ENCODE assay signal across 26 cellular contexts in the genomic region with DNA sequence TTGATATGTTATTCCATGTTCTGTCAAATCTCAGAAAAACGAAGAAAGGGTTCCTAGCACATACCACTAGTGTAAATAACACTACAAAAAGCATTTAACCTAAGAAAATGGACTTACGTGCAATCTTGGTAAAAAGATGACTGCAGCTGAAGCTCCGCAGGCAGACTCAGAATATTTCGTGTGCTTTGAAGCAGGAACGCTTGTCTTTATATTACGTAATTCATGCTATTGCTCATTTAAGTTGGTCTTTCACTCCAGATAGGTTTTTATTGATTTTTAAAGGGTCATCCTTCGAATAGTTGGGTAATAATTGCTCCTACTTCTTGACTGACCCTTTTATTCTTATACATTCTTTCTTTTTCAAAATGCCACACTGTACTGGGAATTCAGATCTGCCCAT. TPM values are rescaled to one million over a fixed set of nuclear protein-coding genes. Genes with fewer than 3 reads are reported as not detected.
DNase-seq lines count a peak whose midpoint lies in the region; ATAC-seq, FAIRE-seq and TF ChIP-seq lines count a peak whose summit lies in the region.
"Had no signal": no experiment of that assay in that cellular context is flagged by ENCODE, and none has a peak within 500 bp of the region (broad histone marks: within the 10 kb centered on the region; RNA-seq: fewer than 3 reads in every experiment).

No MANE protein-coding gene starts in this region.

- H3K36me3 ChIP-seq in HepG2 (replicated peaks in 1 of 2; ENCODE audit: control insufficient read depth in 1 of 2, insufficient read depth in 2 of 2, low read length in 2 of 2) (peaks cover 1 to 19% of the 10 kb centered on the region in 2 experiments; a peak in 3 of 5 replicates), right lobe of liver (peaks cover 0 to 25% (median 7%) of the 10 kb centered on the region in 4 donors), IMR-90 (ENCODE audit: control insufficient read depth, insufficient read depth, low read length) (peaks cover 19% of the 10 kb centered on the region), K562 (ENCODE audit: control insufficient read depth, insufficient read depth, low read length) (peaks cover 10% of the 10 kb centered on the region; the same call in 1 of the 3 replicates), ascending aorta (peaks cover 14 to 23% of the 10 kb centered on the region in 2 donors), stomach (peaks cover 11 to 45% (median 40%) of the 10 kb centered on the region in 4 donors), Caco-2 (ENCODE audit: control insufficient read depth, insufficient read depth, low read length) (no peaks in the 10 kb centered on the region; the same call in none of the 2 replicates)

- FAIRE-seq in HepG2 (lab: Jason Lieb, UNC), result no peak
- FAIRE-seq in K562 (lab: Jason Lieb, UNC), result no peak
- FAIRE-seq: A204.1, D721Med, GM12878, GM12892, GM18507 had no signal

- no peak overlapping the region for H4K8ac ChIP-seq in IMR-90 (ENCODE audit: low read depth in 2 of 2, low read length in 2 of 2)

- intact Hi-C loops in HepG2 (cut with micrococcal nuclease; ENCODE audit: unreplicated experiment), result no loop called here
- intact Hi-C loops in right lobe of liver (cut with DNase I), result no loop called here
- intact Hi-C loops in IMR-90 (cut with micrococcal nuclease), result no loop called here
- intact Hi-C loops in K562 (cut with micrococcal nuclease), result no loop called here
- intact Hi-C loops in ascending aorta (cut with DNase I), result no loop called here
- intact Hi-C loops in stomach (cut with DNase I; ENCODE audit: low total_unique reads), result no loop called here
- intact Hi-C loops in Caco-2 (cut with micrococcal nuclease; ENCODE audit: unreplicated experiment), result no loop called here

- no peak overlapping the region for H2BK15ac ChIP-seq in IMR-90 (ENCODE audit: low read depth, low read length)

- H3K4me1 ChIP-seq in HepG2 (ENCODE audit: insufficient read depth, low read length) (no peaks in the 10 kb centered on the region), right lobe of liver (no peaks in the 10 kb centered on the region), IMR-90 (ENCODE audit: control insufficient read depth, insufficient read depth, low read length) (no peaks in the 10 kb centered on the region), K562 (replicated peaks in 1 of 2; ENCODE audit: control insufficient read depth in 2 of 2, insufficient read depth in 2 of 2, low read length in 2 of 2) (no peaks in the 10 kb centered on the region; a peak in 1 of 5 replicates), ascending aorta (no peaks in the 10 kb centered on the region), stomach (peaks cover 0 to 5% (median 0%) of the 10 kb centered on the region in 4 donors), Caco-2 (no peaks in the 10 kb centered on the region)
- H3K4me1 ChIP-seq: BE2C had no signal

- H3K23ac ChIP-seq in IMR-90 (ENCODE audit: low read depth, low read length), result no peak overlapping the region

- no peak overlapping the region for H4K5ac ChIP-seq in IMR-90 (ENCODE audit: low read depth, low read length)

- H3K9me1 ChIP-seq in IMR-90 (ENCODE audit: insufficient read depth, low read length) (no peaks in the 10 kb centered on the region; the same call in 1 of the 2 replicates), K562 (ENCODE audit: control insufficient read depth, insufficient read depth, low read length) (no peaks in the 10 kb centered on the region)

- H2BK20ac ChIP-seq in IMR-90 (ENCODE audit: low read depth, low read length), result no peak overlapping the region

- no peak overlapping the region for H3K4ac ChIP-seq in IMR-90 (ENCODE audit: low read depth, low read length)

- POLR2A ChIA-PET in HepG2 (lab: Yijun Ruan, JAX), result no interaction called here
- POLR2A ChIA-PET in IMR-90 (lab: Charles Lee; ENCODE audit: unreplicated experiment), result no interaction called here
- POLR2A ChIA-PET in K562 (lab: Yijun Ruan, JAX), result interaction anchor here (1.2 kb wide), 1 partner anchor 8 kb away, joined by 3 read pairs; no protein-coding TSS in a partner anchor
- POLR2A ChIA-PET in Caco-2 (lab: Charles Lee), result no interaction called here

- H4K91ac ChIP-seq in IMR-90 (ENCODE audit: insufficient read depth, low read depth, low read length), result no peak overlapping the region

- H3K18ac ChIP-seq in IMR-90 (ENCODE audit: low read depth, low read length), result no peak overlapping the region

- CTCF ChIA-PET in HepG2 (lab: Yijun Ruan, JAX; ENCODE audit: low intra/inter-chr PET ratio, low total read pairs) (no interaction called here), IMR-90 (lab: Yijun Ruan, JAX) (no interaction called here), K562 (lab: Yijun Ruan, JAX; ENCODE audit: low intra/inter-chr PET ratio) (no interaction called here), Caco-2 (lab: Charles Lee) (no interaction called here)

- no peaks in the 10 kb centered on the region for H4K20me1 ChIP-seq in HepG2 (ENCODE audit: insufficient read depth, low read length)
- H4K20me1 ChIP-seq in IMR-90 (ENCODE audit: insufficient read depth, low read length), result no peaks in the 10 kb centered on the region
- H4K20me1 ChIP-seq in K562 (replicated peaks; ENCODE audit: control insufficient read depth, insufficient read depth, low read length), result no peaks in the 10 kb centered on the region
- H4K20me1 ChIP-seq: BLaER1 had no signal

- TF ChIP-seq CTCF in HepG2 (CRISPR knock-in tag; IDR thresholded peaks at IDR 0.05) (no peak), right lobe of liver (IDR thresholded peaks at IDR 0.05) (no peak), IMR-90 (conservative IDR thresholded peaks at IDR 0.05; ENCODE audit: low read depth, low read length) (no peak), K562 (IDR thresholded peaks at IDR 0.05 in 2 of 3, conservative IDR thresholded peaks at IDR 0.05 in 1 of 3; ENCODE audit: insufficient read depth in 2 of 3, low read depth in 1 of 3, low read length in 3 of 3) (no peak), ascending aorta (IDR thresholded peaks at IDR 0.05) (no peak), stomach (IDR thresholded peaks at IDR 0.05) (no peak), Caco-2 (IDR thresholded peaks at IDR 0.05; ENCODE audit: insufficient read depth in 1 of 2, low read depth in 1 of 2, low read length in 1 of 2, severe bottlenecking in 1 of 2, unreplicated experiment in 1 of 2) (no peak)

- H2AK5ac ChIP-seq in IMR-90 (ENCODE audit: low read depth, low read length), result no peak overlapping the region

- TF ChIP-seq EP300 in HepG2 (IDR thresholded peaks at IDR 0.05; ENCODE audit: low read depth in 2 of 2, low read length in 2 of 2), result no peak
- no peak for TF ChIP-seq EP300 in HepG2 (CRISPR knock-in tag; IDR thresholded peaks at IDR 0.05; ENCODE audit: borderline replicate concordance)
- no peak for TF ChIP-seq EP300 in K562 (IDR thresholded peaks at IDR 0.05; ENCODE audit: low read length)
- no peak for TF ChIP-seq EP300 in stomach (IDR thresholded peaks at IDR 0.05)

- no peak overlapping the region for H2BK5ac ChIP-seq in IMR-90 (ENCODE audit: low read depth, low read length, poor library complexity, severe bottlenecking)

- no peak overlapping the region for H2BK120ac ChIP-seq in IMR-90 (ENCODE audit: low read depth, low read length)

- ATAC-seq in HepG2, result no peak
- no peak for ATAC-seq in right lobe of liver
- ATAC-seq in IMR-90 (ENCODE audit: low read depth), result no peak
- ATAC-seq in K562, result no peak
- ATAC-seq: GM12878 had no signal

- H3K27me3 ChIP-seq in HepG2 (ENCODE audit: control insufficient read depth in 1 of 2, insufficient read depth in 2 of 2, low read length in 2 of 2) (no peaks in the 10 kb centered on the region), right lobe of liver (no peaks in the 10 kb centered on the region), IMR-90 (ENCODE audit: control insufficient read depth, insufficient read depth, low read length) (no peaks in the 10 kb centered on the region), K562 (ENCODE audit: control insufficient read depth in 2 of 2, insufficient read depth in 2 of 2, low read length in 2 of 2) (no peaks in the 10 kb centered on the region), ascending aorta (no peaks in the 10 kb centered on the region), stomach (no peaks in the 10 kb centered on the region), Caco-2 (replicated peaks; ENCODE audit: control insufficient read depth, insufficient read depth, low read length) (no peaks in the 10 kb centered on the region)
- H3K27me3 ChIP-seq: BE2C, BLaER1 had no signal

- TF ChIP-seq RAD21 in HepG2 (CRISPR knock-in tag; IDR thresholded peaks at IDR 0.05), result no peak
- TF ChIP-seq RAD21 in IMR-90 (IDR thresholded peaks at IDR 0.05; ENCODE audit: low read length), result no peak
- no peak for TF ChIP-seq RAD21 in K562 (CRISPR knock-in tag; conservative IDR thresholded peaks at IDR 0.05 in 1 of 2, IDR thresholded peaks at IDR 0.05 in 1 of 2)

- H3K56ac ChIP-seq in IMR-90 (ENCODE audit: extremely low read depth, insufficient read depth, low read length), result no peak overlapping the region

- H2AFZ ChIP-seq in HepG2 (ENCODE audit: low read length) (no peak overlapping the region), IMR-90 (replicated peaks; ENCODE audit: low read length, poor library complexity) (no peak overlapping the region), K562 (ENCODE audit: low read depth, low read length) (no peak overlapping the region)

- BruUV-seq in HepG2 (replicated peaks; lab: Mats Ljungman, UMichigan) (no TSS peak), IMR-90 (replicated peaks; lab: Mats Ljungman, UMichigan) (no TSS peak), K562 (replicated peaks; lab: Mats Ljungman, UMichigan) (no TSS peak), Caco-2 (replicated peaks; lab: Mats Ljungman, UMichigan) (no TSS peak)

- no peaks in the 10 kb centered on the region for H3K79me2 ChIP-seq in HepG2 (ENCODE audit: insufficient read depth, low read length)
- no peaks in the 10 kb centered on the region for H3K79me2 ChIP-seq in K562 (ENCODE audit: control insufficient read depth, insufficient read depth, low read length)

- dilution Hi-C loops in IMR-90 (cut with HindIII; ENCODE audit: low sequenced_read_pairs, unreplicated experiment), result no loop called here

- H3K27me3 Mint-ChIP-seq in Caco-2 (ENCODE audit: insufficient read depth, unreplicated experiment), result no peaks in the 10 kb centered on the region
- H3K27me3 Mint-ChIP-seq: CD4-positive, alpha-beta memory T cell; CD4-positive, CD25-positive, alpha-beta regulatory T cell; CD8-positive, alpha-beta memory T cell had no signal

- no peak overlapping the region for H3K27ac ChIP-seq in HepG2 (ENCODE audit: extremely low read length, insufficient read depth, low read length)
- H3K27ac ChIP-seq in right lobe of liver, result no peak overlapping the region
- no peak overlapping the region for H3K27ac ChIP-seq in IMR-90 (ENCODE audit: insufficient read depth, low read length)
- H3K27ac ChIP-seq in K562 (ENCODE audit: extremely low read depth, low read depth, low read length), result no peak overlapping the region
- no peak overlapping the region for H3K27ac ChIP-seq in ascending aorta
- H3K27ac ChIP-seq in stomach, result no peak overlapping the region
- H3K27ac ChIP-seq: BLaER1 had no signal

- no peak overlapping the region for H3K4me3 Mint-ChIP-seq in Caco-2 (ENCODE audit: unreplicated experiment)
- H3K4me3 Mint-ChIP-seq: CD14-positive monocyte; CD4-positive, alpha-beta memory T cell; CD4-positive, CD25-positive, alpha-beta regulatory T cell; CD8-positive, alpha-beta memory T cell had no signal

- H3K4me3 ChIP-seq in HepG2 (replicated peaks in 1 of 3; ENCODE audit: insufficient read depth in 1 of 3, low read depth in 2 of 3, low read length in 3 of 3) (no peak overlapping the region), right lobe of liver (no peak overlapping the region), IMR-90 (ENCODE audit: insufficient read depth, low read depth, low read length) (no peak overlapping the region), K562 (no peak overlapping the region), ascending aorta (no peak overlapping the region), stomach (no peak overlapping the region), Caco-2 (ENCODE audit: low read depth, low read length) (no peak overlapping the region)
- H3K4me3 ChIP-seq: BLaER1, GM12878 had no signal

- 75% methylated on average over 7 of the region's 7 CpGs for WGBS in HepG2 (ENCODE audit: low lambda C conversion rate)
- WGBS in right lobe of liver (ENCODE audit: insufficient coverage, low coverage, low lambda C conversion rate, missing lambda C conversion rate), result 79% methylated on average over 7 of the region's 7 CpGs
- WGBS in IMR-90 (ENCODE audit: extremely low coverage in 2 of 2, insufficient read length in 1 of 2), 2 experiments, result 80% methylated on average over 2 of the region's 7 CpGs; no CpG with 5 or more reads in 1 of the 2 experiments
- 76% methylated on average over 7 of the region's 7 CpGs for WGBS in K562 (ENCODE audit: insufficient coverage, low coverage, missing lambda C conversion rate)
- WGBS in stomach, 5 donors, result 84 to 92% (median 91%) methylated on average over 7 of the region's 7 CpGs

- no peak overlapping the region for H3K27ac Mint-ChIP-seq in Caco-2 (ENCODE audit: unreplicated experiment)
- H3K27ac Mint-ChIP-seq: CD14-positive monocyte had no signal

- H3K9me3 ChIP-seq in HepG2 (ENCODE audit: low read length) (no peaks in the 10 kb centered on the region), right lobe of liver (no peaks in the 10 kb centered on the region), IMR-90 (ENCODE audit: control insufficient read depth, insufficient read depth, low read length) (no peaks in the 10 kb centered on the region), K562 (replicated peaks; ENCODE audit: control insufficient read depth, insufficient read depth, low read depth, low read length) (no peaks in the 10 kb centered on the region), ascending aorta (no peaks in the 10 kb centered on the region), stomach (no peaks in the 10 kb centered on the region), Caco-2 (no peaks in the 10 kb centered on the region)
- H3K9me3 ChIP-seq: BE2C, BLaER1 had no signal

- no peak for DNase-seq in HepG2 (ENCODE audit: low spot score)
- DNase-seq in right lobe of liver, result no peak
- no peak for DNase-seq in IMR-90
- DNase-seq in K562 (ENCODE audit: extremely low read depth in 1 of 4, low spot score in 3 of 4), result no peak
- DNase-seq in ascending aorta (ENCODE audit: low spot score in 2 of 2), result no peak
- no peak for DNase-seq in stomach
- no peak for DNase-seq in Caco-2
- DNase-seq: 8988T; ACHN; BE2C; C1 segment of cervical spinal cord; Calu3; CD4-positive, alpha-beta memory T cell; CD4-positive, CD25-positive, alpha-beta regulatory T cell; CD8-positive, alpha-beta memory T cell; COR-L47; DND-41; EL; GDM1 had no signal

- no peaks in the 10 kb centered on the region for H3K79me1 ChIP-seq in IMR-90 (ENCODE audit: low read depth in 1 of 2, low read length in 2 of 2)

- no peaks in the 10 kb centered on the region for H3K9me3 Mint-ChIP-seq in Caco-2 (ENCODE audit: unreplicated experiment)
- H3K9me3 Mint-ChIP-seq: CD14-positive monocyte; CD4-positive, alpha-beta memory T cell; CD4-positive, CD25-positive, alpha-beta regulatory T cell; CD8-positive, alpha-beta memory T cell had no signal

- H3K14ac ChIP-seq in IMR-90 (replicated peaks; ENCODE audit: low read depth, low read length), result no peak overlapping the region

- peaks cover 12% of the 10 kb centered on the region for H3K36me3 Mint-ChIP-seq in Caco-2 (ENCODE audit: insufficient read depth, unreplicated experiment)

- H3K4me1 Mint-ChIP-seq in Caco-2 (ENCODE audit: low read depth, unreplicated experiment), result no peaks in the 10 kb centered on the region
- H3K4me1 Mint-ChIP-seq: CD14-positive monocyte; CD4-positive, alpha-beta memory T cell; CD8-positive, alpha-beta memory T cell had no signal

- TF ChIP-seq POLR2A in HepG2 (IDR thresholded peaks at IDR 0.05; ENCODE audit: insufficient read depth in 1 of 2, low read depth in 2 of 2, low read length in 2 of 2) (no peak), right lobe of liver (IDR thresholded peaks at IDR 0.05) (no peak), IMR-90 (IDR thresholded peaks at IDR 0.05; ENCODE audit: low read depth, low read length) (no peak), K562 (conservative IDR thresholded peaks at IDR 0.05) (no peak), stomach (IDR thresholded peaks at IDR 0.05) (no peak)

- in situ Hi-C loops in HepG2 (cut with HindIII; ENCODE audit: extremely low pct_ligation_motif_present, low pct_unique_long_range_greater_than_20kb) (no loop called here), IMR-90 (cut with MboI; ENCODE audit: low sequenced_read_pairs) (no loop called here), K562 (cut with MboI) (no loop called here)

- H2AK9ac ChIP-seq in IMR-90 (replicated peaks; ENCODE audit: low read depth, low read length, poor library complexity), result no peak overlapping the region

- H3K4me2 ChIP-seq in HepG2 (ENCODE audit: low read depth, low read length) (no peak overlapping the region), IMR-90 (ENCODE audit: low read depth, low read length) (no peak overlapping the region), K562 (ENCODE audit: insufficient read depth, low read length) (no peak overlapping the region)
- H3K4me2 ChIP-seq: BLaER1 had no signal

- H3K9ac ChIP-seq in HepG2 (ENCODE audit: insufficient read depth, low read depth, low read length) (no peak overlapping the region), IMR-90 (ENCODE audit: low read depth, low read length) (no peak overlapping the region), K562 (ENCODE audit: insufficient read depth in 1 of 2, low read depth in 2 of 2, low read length in 2 of 2) (no peak overlapping the region)
- H3K9ac ChIP-seq: BLaER1 had no signal

RNA-seq across cellular contexts. Expression of a gene that starts 44.0 kb away (rescaled TPM):
- total RNA-seq in HepG2 (2016; rRNA removed; fragmentation: Illumina TruSeq; extraction: Trizol) (214 and 258 TPM in 2 replicates), right lobe of liver (100 to 1,000 TPM; 103 to 520 (median 191) TPM), IMR-90 (2012; rRNA removed) (389 and 431 TPM in 2 replicates), K562 (2014; rRNA removed) (11.3 and 16.6 TPM in 2 replicates), K562 (2014; rRNA removed; fragmentation: Illumina TruSeq; extraction: Trizol) (9.3 and 11.0 TPM in 2 replicates), K562 (2015; rRNA removed; fragmentation: Illumina TruSeq; extraction: Trizol) (6.2 and 8.0 TPM in 2 replicates), K562 (2021) (8.3 and 11.1 TPM in 2 replicates), ascending aorta (752 TPM), stomach (100 to 1,000 TPM in 4 of 5 donors, 10 to 100 TPM in 1; 89.8 to 255 (median 176) TPM), Caco-2 (2022) (90.9 and 101 TPM in 2 replicates)
- total RNA-seq in HepG2 (2016; cell fraction: cytosol; rRNA removed; fragmentation: Illumina TruSeq; extraction: Trizol; ENCODE audit: low read depth), result 123 and 125 TPM in 2 replicates
- total RNA-seq in HepG2 (2016; cell fraction: insoluble cytoplasmic fraction; rRNA removed; fragmentation: Illumina TruSeq; extraction: Trizol), result 231 and 299 TPM in 2 replicates
- 120 and 130 TPM in 2 replicates for total RNA-seq in HepG2 (2016; cell fraction: membrane; rRNA removed; fragmentation: Illumina TruSeq; extraction: Trizol)
- total RNA-seq in HepG2 (2016; cell fraction: nucleus; rRNA removed; fragmentation: Illumina TruSeq; extraction: Trizol), result 161 and 168 TPM in 2 replicates
- polyA plus RNA-seq in HepG2 (2011; rRNA removed) (610 and 719 TPM in 2 replicates), IMR-90 (2012; rRNA removed) (264 and 399 TPM in 2 replicates), K562 (2011; rRNA removed) (16.7 and 29.0 TPM in 2 replicates), K562 (2014; fragmentation: Illumina TruSeq; extraction: Trizol) (14.9 and 20.5 TPM in 2 replicates), K562 (2014; fragmentation: Nextera tagmentation; extraction: Ambion mirVana) (10 to 100 TPM; 17.4 to 23.1 TPM), K562 (2014; rRNA removed) (28.8 and 35.7 TPM in 2 replicates), stomach (10 to 100 TPM; 40.6 to 67.2 (median 57.6) TPM)
- polyA plus RNA-seq in HepG2 (2011; cell fraction: cytosol; rRNA removed), result 553 and 655 TPM in 2 replicates
- 354 and 556 TPM in 2 replicates for polyA plus RNA-seq in HepG2 (2011; cell fraction: nucleus; rRNA removed)
- polyA plus RNA-seq in HepG2 (2012), result 144 and 150 TPM in 2 replicates
- 39.6 and 40.9 TPM in 2 replicates for polyA plus RNA-seq in HepG2 (2016; cell fraction: cytosol; fragmentation: Illumina TruSeq; extraction: Trizol; ENCODE audit: low read depth)
- 355 and 371 TPM in 2 replicates for polyA plus RNA-seq in HepG2 (2016; cell fraction: insoluble cytoplasmic fraction; fragmentation: Illumina TruSeq; extraction: Trizol; ENCODE audit: low read depth)
- polyA plus RNA-seq in HepG2 (2016; cell fraction: membrane; fragmentation: Illumina TruSeq; extraction: Trizol; ENCODE audit: low read depth), result 61.5 and 69.8 TPM in 2 replicates
- 375 and 408 TPM in 2 replicates for polyA plus RNA-seq in HepG2 (2016; cell fraction: nucleus; fragmentation: Illumina TruSeq; extraction: Trizol; ENCODE audit: insufficient read depth, low read depth)
- polyA minus RNA-seq in HepG2 (2011; rRNA and poly(A)+ RNA removed; ENCODE audit: low replicate concordance), result 143 and 451 TPM in 2 replicates
- polyA minus RNA-seq in HepG2 (2011; cell fraction: cytosol; rRNA and poly(A)+ RNA removed), result 138 and 177 TPM in 2 replicates
- polyA minus RNA-seq in HepG2 (2011; cell fraction: nucleus; rRNA and poly(A)+ RNA removed), result 115 and 276 TPM in 2 replicates
- polyA plus RNA-seq in IMR-90 (2012; cell fraction: cytosol; rRNA removed), result 1,308 and 1,433 TPM in 2 replicates
- polyA plus RNA-seq in IMR-90 (2012; cell fraction: nucleus; rRNA removed; ENCODE audit: low replicate concordance), result 1,141 and 1,720 TPM in 2 replicates
- 13.4 and 28.3 TPM in 2 replicates for total RNA-seq in K562 (2011; cell fraction: chromatin; rRNA removed; ENCODE audit: low replicate concordance)
- total RNA-seq in K562 (2011; cell fraction: nucleolus; rRNA removed), result 27.2 and 33.5 TPM in 2 replicates
- 24.2 and 26.6 TPM in 2 replicates for total RNA-seq in K562 (2011; cell fraction: nucleoplasm; rRNA removed)
- 22.2 and 66.4 TPM in 2 replicates for polyA plus RNA-seq in K562 (2011; cell fraction: cytosol; rRNA removed)
- polyA plus RNA-seq in K562 (2011; cell fraction: nucleus; rRNA removed), result 29.5 and 79.3 TPM in 2 replicates
- 20.6 and 22.3 TPM in 2 replicates for polyA plus RNA-seq in K562 (2012)
- 8.8 and 21.6 TPM in 2 replicates for polyA minus RNA-seq in K562 (2011; rRNA and poly(A)+ RNA removed)
- 6.0 and 9.3 TPM in 2 replicates for polyA minus RNA-seq in K562 (2011; cell fraction: cytosol; rRNA and poly(A)+ RNA removed)
- polyA minus RNA-seq in K562 (2011; cell fraction: nucleus; rRNA and poly(A)+ RNA removed), result 38.2 and 39.5 TPM in 2 replicates
